ENCODE assay signal across 9 cellular contexts in the genomic region with DNA sequence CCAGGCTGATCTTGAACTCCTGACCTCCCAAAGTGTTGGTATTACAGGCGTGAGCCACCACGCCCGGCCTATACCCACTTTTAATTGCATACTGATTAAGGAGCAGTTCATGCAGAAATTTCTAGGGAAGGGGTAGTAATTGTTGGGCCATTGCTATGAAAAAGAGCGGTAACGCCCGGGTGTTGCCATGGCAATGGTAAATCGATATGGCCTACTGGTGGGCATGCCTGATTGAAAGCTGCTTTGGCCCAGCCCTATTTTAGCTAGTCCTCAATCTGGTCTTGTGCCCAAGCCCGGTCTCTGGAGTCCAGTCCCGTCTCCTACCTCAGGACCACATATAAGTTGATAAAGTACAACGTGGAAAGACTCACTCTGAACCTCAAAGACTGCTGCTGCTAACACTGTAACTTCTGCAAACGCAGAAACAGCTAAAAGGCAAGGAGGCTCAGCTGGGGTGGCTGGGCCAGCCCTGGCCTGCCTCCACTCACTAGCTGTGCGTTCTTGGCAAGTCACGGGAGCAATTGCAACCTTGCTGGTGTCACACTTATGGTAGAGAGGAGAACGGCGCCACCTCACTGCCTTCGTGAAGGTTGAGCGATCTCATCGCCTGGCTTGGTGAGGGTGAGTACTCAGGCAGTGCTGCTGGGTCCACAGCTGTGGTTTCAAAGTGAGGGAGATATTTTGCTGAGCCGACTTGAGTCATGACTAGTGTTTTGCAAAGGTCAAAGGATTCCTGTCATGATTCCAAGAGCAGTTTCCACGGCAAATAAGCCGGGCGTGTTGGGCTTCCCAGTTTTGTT. TPM values are rescaled to one million over a fixed set of nuclear protein-coding genes. Genes with fewer than 3 reads are reported as not detected.
DNase-seq lines count a peak whose midpoint lies in the region; ATAC-seq lines count a peak whose summit lies in the region.
"Had no signal": no experiment of that assay in that cellular context is flagged by ENCODE, and none has a peak within 500 bp of the region (broad histone marks: within the 10 kb centered on the region; RNA-seq: fewer than 3 reads in every experiment).

No MANE protein-coding gene starts in this region.

- no peak overlapping the region for H3K4me3 Mint-ChIP-seq in T-helper 17 cell
- H3K4me3 Mint-ChIP-seq: activated T-cell treated with anti-CD3 and anti-CD28 coated beads, Interleukin-2, amount 50 U/mL, for 4 hours had no signal

- intact Hi-C loops in posterior vena cava (cut with DNase I): no loop called here

- H3K9me3 ChIP-seq in T-helper 17 cell (ENCODE audit: control insufficient read depth, low read length, poor library complexity, severe bottlenecking): no peaks in the 10 kb centered on the region

- DNase-seq in ELR (ENCODE audit: low read depth) (peak; percentile 73), NCI-H446 (lab: John Stamatoyannopoulos, UW) (peak; percentile 20 to 58), fibroblast of gingiva (ENCODE audit: low read depth) (peak; percentile 90), posterior vena cava (ENCODE audit: low spot score) (peak; percentile 89), HT-29 (ENCODE audit: low spot score) (no peak), T-helper 17 cell (no peak), DMS153 treated with DMSO at 0.1 percent for 48 hours (lab: John Stamatoyannopoulos, UW; ENCODE audit: unreplicated experiment) (no peak)
- no peak for DNase-seq in stimulated activated CD4-positive, alpha-beta T cell treated with anti-CD3 and anti-CD28 coated beads, Interleukin-4, amount 100 ng/mL, for 24 hours
- DNase-seq: activated T-cell treated with anti-CD3 and anti-CD28 coated beads, Interleukin-2, amount 50 U/mL, for 4 hours had no signal

- H3K4me1 Mint-ChIP-seq in T-helper 17 cell: no peaks in the 10 kb centered on the region

- H3K27me3 Mint-ChIP-seq in T-helper 17 cell: peaks cover 18% of the 10 kb centered on the region

- H3K36me3 Mint-ChIP-seq in T-helper 17 cell (ENCODE audit: low read depth): no peaks in the 10 kb centered on the region

- no peak overlapping the region for H3K27ac Mint-ChIP-seq in T-helper 17 cell

- ATAC-seq in T-helper 17 cell: no peak
- ATAC-seq: activated T-cell treated with anti-CD3 and anti-CD28 coated beads, Interleukin-2, amount 50 U/mL, for 4 hours had no signal

RNA-seq across cellular contexts. Expression of a gene that starts 57.0 kb away (rescaled TPM):
- total RNA-seq in posterior vena cava (10 to 100 TPM; 22.2 to 22.6 TPM), T-helper 17 cell (10 to 100 TPM; 45.8 to 47.1 TPM)
- 52.9 and 61.9 TPM in 2 replicates for total RNA-seq in HT-29 (2014; rRNA removed; shearing (Covaris generic))

Comparison
In these comparisons a context has a peak if more than half of its experiments do, and no peak if none do; other contexts are left out.
1. DNase-seq: peak in ELR (single experiment), NCI-H446 (2 of 2), fibroblast of gingiva (single experiment) and posterior vena cava (single experiment); none in HT-29 (single experiment), T-helper 17 cell (0 of 3), DMS153 treated with DMSO at 0.1 percent for 48 hours (single experiment) and stimulated activated CD4-positive, alpha-beta T cell treated with anti-CD3 and anti-CD28 coated beads, Interleukin-4, amount 100 ng/mL, for 24 hours (single experiment).